ENCODE assay signal across 32 cellular contexts in the genomic region with DNA sequence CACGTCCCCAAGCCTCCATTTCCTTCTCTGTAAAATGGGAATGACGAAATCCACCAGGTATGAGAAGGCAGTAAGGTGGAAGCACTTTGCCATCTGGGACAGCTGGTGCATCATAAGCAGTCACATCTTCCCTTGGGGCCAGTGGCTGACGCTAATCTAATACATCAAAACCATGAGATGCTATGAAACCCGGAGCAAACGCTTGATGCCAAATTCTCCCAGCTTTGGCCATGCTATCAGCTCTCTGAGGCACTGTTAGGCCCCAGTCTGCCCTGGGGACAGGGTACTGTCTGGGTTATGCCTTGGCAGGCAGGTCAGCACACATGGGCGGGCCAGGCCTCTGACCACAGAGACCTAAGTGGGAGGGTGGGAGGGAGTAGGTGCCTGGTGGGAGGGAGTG.
"Had no signal": no experiment of that assay in that cellular context is flagged by ENCODE, and none has a peak within 500 bp of the region (broad histone marks: within the 10 kb centered on the region; RNA-seq: fewer than 3 reads in every experiment).

No MANE protein-coding gene starts in this region.

- H3K9me3 ChIP-seq: Peyer's patch had no signal

- H3K4me1 ChIP-seq: Peyer's patch, SJSA1 had no signal

- H3K27ac ChIP-seq: Peyer's patch, SJSA1, WERI-Rb-1 had no signal

- H3K36me3 ChIP-seq: MG63, Peyer's patch, SJSA1, WERI-Rb-1 had no signal

- DNase-seq: activated CD4-positive, alpha-beta memory T cell treated with anti-CD3 and anti-CD28 coated beads, Interleukin-2, amount 10 ng/mL, durations not matched to agents 7 days and 5 days; activated CD4-positive, alpha-beta T cell treated with anti-CD3 and anti-CD28 coated beads for 1 hour; activated CD4-positive, alpha-beta T cell treated with anti-CD3 and anti-CD28 coated beads for 48 hours; activated CD4-positive, CD25-positive, alpha-beta regulatory T cell; activated CD8-positive, alpha-beta memory T cell treated with anti-CD3 and anti-CD28 coated beads, Interleukin-2, amount 50 U/mL, for 48 hours; activated effector memory CD4-positive, alpha-beta T cell treated with Interleukin-2 at 50 U/mL for 16 hours; activated naive CD4-positive, alpha-beta T cell treated with anti-CD3 and anti-CD28 coated beads, Interleukin-2, amount 10 ng/mL, durations not matched to agents 7 days and 5 days; activated naive CD8-positive, alpha-beta T cell treated with anti-CD3 and anti-CD28 coated beads, Interleukin-2, amount 50 U/mL, for 24 hours; activated T-cell treated with anti-CD3 and anti-CD28 coated beads, Interleukin-2, amount 50 U/mL, for 48 hours; anterior cingulate cortex; central memory CD4-positive, alpha-beta T cell; Kasumi-1; KG1; MG63; NCI-H1092; NCI-H1417; NCI-H146; NCI-H187; NCI-H2029 treated with DMSO at 0.1 percent for 48 hours; NCI-H2107; NCI-H2171; NCI-H446; NCI-H510A treated with DMSO at 0.1 percent for 48 hours; NCI-H526 treated with DMSO at 0.1 percent for 48 hours; NCI-H774; PC-3; Peyer's patch; RPMI8226; SHP77 treated with DMSO at 0.1 percent for 48 hours; T1000; WERI-Rb-1 had no signal

- H3K4me3 ChIP-seq: MG63, Peyer's patch, SJSA1 had no signal

- ATAC-seq: activated naive CD8-positive, alpha-beta T cell treated with anti-CD3 and anti-CD28 coated beads, Interleukin-2, amount 50 U/mL, for 24 hours; PC-3 had no signal

- H3K27me3 ChIP-seq: MG63, Peyer's patch, SJSA1 had no signal
